Comparison of ENCODE assay signal across 8 cellular contexts in genomic region chr3:141386611-141387110, GRCh38. TPM values are rescaled to one million over a fixed set of nuclear protein-coding genes. Genes with fewer than 3 reads are reported as not detected.
DNase-seq lines count a peak whose midpoint lies in the region; ATAC-seq and TF ChIP-seq lines count a peak whose summit lies in the region.

No MANE protein-coding gene starts in this region.

- DNase-seq in NCI-H146 (lab: John Stamatoyannopoulos, UW) = peak; percentile 76
- DNase-seq in coronary artery (ENCODE audit: low spot score) = no peak
- DNase-seq in sciatic nerve (ENCODE audit: low spot score) = no peak
- DNase-seq in AG08396 (ENCODE audit: low spot score) = no peak
- no peak for DNase-seq in AML-193 (lab: John Stamatoyannopoulos, UW)

- intact Hi-C loops in sciatic nerve (cut with DNase I) = no loop called here

- ATAC-seq in GM19025 (IDR thresholded peaks at IDR 0.05; ENCODE audit: low read depth, unreplicated experiment) = peak; percentile 33
- ATAC-seq in sciatic nerve = peak; percentile 64
- ATAC-seq in GM21737 (IDR thresholded peaks at IDR 0.05; ENCODE audit: unreplicated experiment) = no peak
- ATAC-seq in HG03039 (IDR thresholded peaks at IDR 0.05; ENCODE audit: unreplicated experiment) = no peak

- TF ChIP-seq CTCF in coronary artery (IDR thresholded peaks at IDR 0.05) = no peak

- H3K27ac ChIP-seq in coronary artery = no peak overlapping the region

- H3K4me3 ChIP-seq in coronary artery = peak overlapping the region; percentile 45

RNA-seq across cellular contexts. Expression of gene ZBTB38, which starts 18.4 kb away (rescaled TPM):
- total RNA-seq in sciatic nerve = 117 TPM

Comparison
In these comparisons a context has a peak if more than half of its experiments do, and no peak if none do; other contexts are left out.
1. ATAC-seq: peak in GM19025 (single experiment) and sciatic nerve (single experiment); none in GM21737 (single experiment) and HG03039 (single experiment).